1 cellular context compared by ENCODE assay signal in the genomic region with DNA sequence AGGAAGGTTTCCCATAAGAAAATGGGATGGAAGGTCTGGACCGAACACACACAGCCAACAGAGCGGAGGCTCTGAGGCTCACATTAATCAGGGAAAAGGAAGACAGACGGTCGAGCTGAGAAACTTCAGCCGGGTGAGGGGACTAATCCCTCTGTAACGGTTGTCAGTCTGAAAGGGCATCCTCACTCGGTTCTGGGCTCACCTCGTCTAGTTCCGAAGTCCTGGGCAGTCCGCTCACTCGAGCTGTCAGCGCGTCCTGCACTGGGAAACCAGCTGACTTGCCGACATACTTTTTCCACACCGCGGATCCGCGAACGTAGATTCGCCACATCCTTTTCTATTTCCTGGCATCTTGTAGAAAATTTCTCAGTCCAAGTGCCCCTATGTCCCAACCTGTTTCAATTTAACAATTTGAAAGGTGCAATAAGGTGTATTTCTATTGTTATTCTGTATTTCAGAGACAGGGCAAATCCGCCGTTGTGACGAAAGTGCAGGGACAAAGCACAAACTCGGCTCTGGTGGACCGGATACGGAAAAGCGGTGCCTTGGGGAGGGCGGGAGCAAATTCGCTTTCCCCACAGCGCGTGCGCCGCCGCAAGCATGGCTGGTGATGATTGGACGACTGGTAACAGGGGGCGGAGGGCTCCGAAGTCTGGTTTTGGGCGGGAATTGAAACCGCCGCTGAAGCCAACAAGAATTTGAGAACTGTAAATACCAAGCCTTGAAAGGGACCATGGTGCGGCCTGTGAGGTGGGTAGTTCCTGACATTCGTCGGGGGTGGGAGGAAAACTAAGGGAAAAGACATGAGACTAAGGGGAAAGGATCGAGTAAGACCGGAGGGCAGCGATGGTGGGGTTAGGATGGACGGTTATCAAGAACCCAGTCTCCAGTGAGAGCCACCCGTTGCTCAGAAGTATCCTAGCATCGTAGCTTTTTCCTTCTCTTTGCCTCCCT.
TF ChIP-seq lines count a peak whose summit lies in the region.

A gene with protein sequence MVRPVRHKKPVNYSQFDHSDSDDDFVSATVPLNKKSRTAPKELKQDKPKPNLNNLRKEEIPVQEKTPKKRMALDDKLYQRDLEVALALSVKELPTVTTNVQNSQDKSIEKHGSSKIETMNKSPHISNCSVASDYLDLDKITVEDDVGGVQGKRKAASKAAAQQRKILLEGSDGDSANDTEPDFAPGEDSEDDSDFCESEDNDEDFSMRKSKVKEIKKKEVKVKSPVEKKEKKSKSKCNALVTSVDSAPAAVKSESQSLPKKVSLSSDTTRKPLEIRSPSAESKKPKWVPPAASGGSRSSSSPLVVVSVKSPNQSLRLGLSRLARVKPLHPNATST (plus strand): TSS at position 684 of the 954 bp plus-strand sequence. CDS start 50 bp downstream, at position 734.

TF ChIP-seq in HEK293, 187 proteins besides CTCF, POLR2A, EP300 and RAD21 (continued from another document and continues in another):
- TF ChIP-seq, protein P1, sequence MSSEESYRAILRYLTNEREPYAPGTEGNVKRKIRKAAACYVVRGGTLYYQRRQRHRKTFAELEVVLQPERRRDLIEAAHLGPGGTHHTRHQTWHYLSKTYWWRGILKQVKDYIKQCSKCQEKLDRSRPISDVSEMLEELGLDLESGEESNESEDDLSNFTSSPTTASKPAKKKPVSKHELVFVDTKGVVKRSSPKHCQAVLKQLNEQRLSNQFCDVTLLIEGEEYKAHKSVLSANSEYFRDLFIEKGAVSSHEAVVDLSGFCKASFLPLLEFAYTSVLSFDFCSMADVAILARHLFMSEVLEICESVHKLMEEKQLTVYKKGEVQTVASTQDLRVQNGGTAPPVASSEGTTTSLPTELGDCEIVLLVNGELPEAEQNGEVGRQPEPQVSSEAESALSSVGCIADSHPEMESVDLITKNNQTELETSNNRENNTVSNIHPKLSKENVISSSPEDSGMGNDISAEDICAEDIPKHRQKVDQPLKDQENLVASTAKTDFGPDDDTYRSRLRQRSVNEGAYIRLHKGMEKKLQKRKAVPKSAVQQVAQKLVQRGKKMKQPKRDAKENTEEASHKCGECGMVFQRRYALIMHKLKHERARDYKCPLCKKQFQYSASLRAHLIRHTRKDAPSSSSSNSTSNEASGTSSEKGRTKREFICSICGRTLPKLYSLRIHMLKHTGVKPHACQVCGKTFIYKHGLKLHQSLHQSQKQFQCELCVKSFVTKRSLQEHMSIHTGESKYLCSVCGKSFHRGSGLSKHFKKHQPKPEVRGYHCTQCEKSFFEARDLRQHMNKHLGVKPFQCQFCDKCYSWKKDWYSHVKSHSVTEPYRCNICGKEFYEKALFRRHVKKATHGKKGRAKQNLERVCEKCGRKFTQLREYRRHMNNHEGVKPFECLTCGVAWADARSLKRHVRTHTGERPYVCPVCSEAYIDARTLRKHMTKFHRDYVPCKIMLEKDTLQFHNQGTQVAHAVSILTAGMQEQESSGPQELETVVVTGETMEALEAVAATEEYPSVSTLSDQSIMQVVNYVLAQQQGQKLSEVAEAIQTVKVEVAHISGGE (tag by site-specific recombination; conservative IDR thresholded peaks at IDR 0.05; ENCODE audit: low read depth), result peak; percentile 84
- TF ChIP-seq ZNF660 (tag by site-specific recombination; IDR thresholded peaks at IDR 0.05), result peak; percentile 25; the same call in 1 of the 2 replicates
- TF ChIP-seq, protein P2, sequence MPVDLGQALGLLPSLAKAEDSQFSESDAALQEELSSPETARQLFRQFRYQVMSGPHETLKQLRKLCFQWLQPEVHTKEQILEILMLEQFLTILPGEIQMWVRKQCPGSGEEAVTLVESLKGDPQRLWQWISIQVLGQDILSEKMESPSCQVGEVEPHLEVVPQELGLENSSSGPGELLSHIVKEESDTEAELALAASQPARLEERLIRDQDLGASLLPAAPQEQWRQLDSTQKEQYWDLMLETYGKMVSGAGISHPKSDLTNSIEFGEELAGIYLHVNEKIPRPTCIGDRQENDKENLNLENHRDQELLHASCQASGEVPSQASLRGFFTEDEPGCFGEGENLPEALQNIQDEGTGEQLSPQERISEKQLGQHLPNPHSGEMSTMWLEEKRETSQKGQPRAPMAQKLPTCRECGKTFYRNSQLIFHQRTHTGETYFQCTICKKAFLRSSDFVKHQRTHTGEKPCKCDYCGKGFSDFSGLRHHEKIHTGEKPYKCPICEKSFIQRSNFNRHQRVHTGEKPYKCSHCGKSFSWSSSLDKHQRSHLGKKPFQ (tag by site-specific recombination; IDR thresholded peaks at IDR 0.05), result no peak
- TF ChIP-seq ZNF629 (tag by site-specific recombination; IDR thresholded peaks at IDR 0.05), result peak; percentile 88
- TF ChIP-seq MZF1 (tag by site-specific recombination; IDR thresholded peaks at IDR 0.05; ENCODE audit: borderline replicate concordance), result no peak
- no peak for TF ChIP-seq ZNF404 (tag by site-specific recombination; IDR thresholded peaks at IDR 0.05)
- TF ChIP-seq ZNF175 (tag by site-specific recombination; IDR thresholded peaks at IDR 0.05), result no peak
- TF ChIP-seq, protein P3, sequence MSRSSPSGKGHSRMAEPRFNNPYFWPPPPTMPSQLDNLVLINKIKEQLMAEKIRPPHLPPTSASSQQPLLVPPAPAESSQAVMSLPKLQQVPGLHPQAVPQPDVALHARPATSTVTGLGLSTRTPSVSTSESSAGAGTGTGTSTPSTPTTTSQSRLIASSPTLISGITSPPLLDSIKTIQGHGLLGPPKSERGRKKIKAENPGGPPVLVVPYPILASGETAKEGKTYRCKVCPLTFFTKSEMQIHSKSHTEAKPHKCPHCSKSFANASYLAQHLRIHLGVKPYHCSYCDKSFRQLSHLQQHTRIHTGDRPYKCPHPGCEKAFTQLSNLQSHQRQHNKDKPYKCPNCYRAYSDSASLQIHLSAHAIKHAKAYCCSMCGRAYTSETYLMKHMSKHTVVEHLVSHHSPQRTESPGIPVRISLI (tag by site-specific recombination; IDR thresholded peaks at IDR 0.05), result peak; percentile 68
- TF ChIP-seq, protein P4, sequence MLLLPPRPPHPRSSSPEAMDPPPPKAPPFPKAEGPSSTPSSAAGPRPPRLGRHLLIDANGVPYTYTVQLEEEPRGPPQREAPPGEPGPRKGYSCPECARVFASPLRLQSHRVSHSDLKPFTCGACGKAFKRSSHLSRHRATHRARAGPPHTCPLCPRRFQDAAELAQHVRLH (tag by site-specific recombination; IDR thresholded peaks at IDR 0.05), result peak; percentile 97
- TF ChIP-seq GLIS2 (tag by site-specific recombination; IDR thresholded peaks at IDR 0.05), result no peak
- peak; percentile 65; the same call in 1 of the 2 replicates for TF ChIP-seq ZNF610 (tag by site-specific recombination; IDR thresholded peaks at IDR 0.05; ENCODE audit: borderline replicate concordance)
- TF ChIP-seq, protein P5, sequence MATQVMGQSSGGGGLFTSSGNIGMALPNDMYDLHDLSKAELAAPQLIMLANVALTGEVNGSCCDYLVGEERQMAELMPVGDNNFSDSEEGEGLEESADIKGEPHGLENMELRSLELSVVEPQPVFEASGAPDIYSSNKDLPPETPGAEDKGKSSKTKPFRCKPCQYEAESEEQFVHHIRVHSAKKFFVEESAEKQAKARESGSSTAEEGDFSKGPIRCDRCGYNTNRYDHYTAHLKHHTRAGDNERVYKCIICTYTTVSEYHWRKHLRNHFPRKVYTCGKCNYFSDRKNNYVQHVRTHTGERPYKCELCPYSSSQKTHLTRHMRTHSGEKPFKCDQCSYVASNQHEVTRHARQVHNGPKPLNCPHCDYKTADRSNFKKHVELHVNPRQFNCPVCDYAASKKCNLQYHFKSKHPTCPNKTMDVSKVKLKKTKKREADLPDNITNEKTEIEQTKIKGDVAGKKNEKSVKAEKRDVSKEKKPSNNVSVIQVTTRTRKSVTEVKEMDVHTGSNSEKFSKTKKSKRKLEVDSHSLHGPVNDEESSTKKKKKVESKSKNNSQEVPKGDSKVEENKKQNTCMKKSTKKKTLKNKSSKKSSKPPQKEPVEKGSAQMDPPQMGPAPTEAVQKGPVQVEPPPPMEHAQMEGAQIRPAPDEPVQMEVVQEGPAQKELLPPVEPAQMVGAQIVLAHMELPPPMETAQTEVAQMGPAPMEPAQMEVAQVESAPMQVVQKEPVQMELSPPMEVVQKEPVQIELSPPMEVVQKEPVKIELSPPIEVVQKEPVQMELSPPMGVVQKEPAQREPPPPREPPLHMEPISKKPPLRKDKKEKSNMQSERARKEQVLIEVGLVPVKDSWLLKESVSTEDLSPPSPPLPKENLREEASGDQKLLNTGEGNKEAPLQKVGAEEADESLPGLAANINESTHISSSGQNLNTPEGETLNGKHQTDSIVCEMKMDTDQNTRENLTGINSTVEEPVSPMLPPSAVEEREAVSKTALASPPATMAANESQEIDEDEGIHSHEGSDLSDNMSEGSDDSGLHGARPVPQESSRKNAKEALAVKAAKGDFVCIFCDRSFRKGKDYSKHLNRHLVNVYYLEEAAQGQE (tag by site-specific recombination; IDR thresholded peaks at IDR 0.05), result no peak; the same call in 1 of the 2 replicates
- no peak for TF ChIP-seq ZNF510 (tag by site-specific recombination; IDR thresholded peaks at IDR 0.05; ENCODE audit: insufficient replicate concordance)
- TF ChIP-seq ZNF223 (tag by site-specific recombination; IDR thresholded peaks at IDR 0.05), result no peak
- TF ChIP-seq ZNF521 (tag by site-specific recombination; IDR thresholded peaks at IDR 0.05), result no peak
- TF ChIP-seq, protein P6, sequence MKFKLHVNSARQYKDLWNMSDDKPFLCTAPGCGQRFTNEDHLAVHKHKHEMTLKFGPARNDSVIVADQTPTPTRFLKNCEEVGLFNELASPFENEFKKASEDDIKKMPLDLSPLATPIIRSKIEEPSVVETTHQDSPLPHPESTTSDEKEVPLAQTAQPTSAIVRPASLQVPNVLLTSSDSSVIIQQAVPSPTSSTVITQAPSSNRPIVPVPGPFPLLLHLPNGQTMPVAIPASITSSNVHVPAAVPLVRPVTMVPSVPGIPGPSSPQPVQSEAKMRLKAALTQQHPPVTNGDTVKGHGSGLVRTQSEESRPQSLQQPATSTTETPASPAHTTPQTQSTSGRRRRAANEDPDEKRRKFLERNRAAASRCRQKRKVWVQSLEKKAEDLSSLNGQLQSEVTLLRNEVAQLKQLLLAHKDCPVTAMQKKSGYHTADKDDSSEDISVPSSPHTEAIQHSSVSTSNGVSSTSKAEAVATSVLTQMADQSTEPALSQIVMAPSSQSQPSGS (tag by site-specific recombination; IDR thresholded peaks at IDR 0.05; ENCODE audit: low read depth), result no peak
- TF ChIP-seq ZNF140 (tag by site-specific recombination; IDR thresholded peaks at IDR 0.05), result no peak
- TF ChIP-seq ZBTB48 (tag by site-specific recombination; IDR thresholded peaks at IDR 0.05), result peak; percentile 25; the same call in 1 of the 2 replicates
- peak; percentile 96 for TF ChIP-seq YY1 (tag by site-specific recombination; IDR thresholded peaks at IDR 0.05)
- TF ChIP-seq, protein P7, sequence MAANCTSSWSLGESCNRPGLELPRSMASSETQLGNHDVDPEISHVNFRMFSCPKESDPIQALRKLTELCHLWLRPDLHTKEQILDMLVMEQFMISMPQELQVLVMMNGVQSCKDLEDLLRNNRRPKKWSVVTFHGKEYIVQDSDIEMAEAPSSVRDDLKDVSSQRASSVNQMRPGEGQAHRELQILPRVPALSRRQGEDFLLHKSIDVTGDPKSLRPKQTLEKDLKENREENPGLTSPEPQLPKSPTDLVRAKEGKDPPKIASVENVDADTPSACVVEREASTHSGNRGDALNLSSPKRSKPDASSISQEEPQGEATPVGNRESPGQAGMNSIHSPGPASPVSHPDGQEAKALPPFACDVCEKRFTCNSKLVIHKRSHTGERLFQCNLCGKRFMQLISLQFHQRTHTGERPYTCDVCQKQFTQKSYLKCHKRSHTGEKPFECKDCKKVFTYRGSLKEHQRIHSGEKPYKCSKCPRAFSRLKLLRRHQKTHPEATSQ (tag by site-specific recombination; IDR thresholded peaks at IDR 0.05), result no peak
- TF ChIP-seq ZNF501 (tag by site-specific recombination; IDR thresholded peaks at IDR 0.05), result peak; percentile 88
- TF ChIP-seq OVOL3 (tag by site-specific recombination; IDR thresholded peaks at IDR 0.05), result peak; percentile 99
- peak; percentile 94 for TF ChIP-seq ZNF324 (tag by site-specific recombination; IDR thresholded peaks at IDR 0.05)
- no peak for TF ChIP-seq KLF7 (tag by site-specific recombination; IDR thresholded peaks at IDR 0.05; ENCODE audit: borderline replicate concordance)
- TF ChIP-seq, protein P8, sequence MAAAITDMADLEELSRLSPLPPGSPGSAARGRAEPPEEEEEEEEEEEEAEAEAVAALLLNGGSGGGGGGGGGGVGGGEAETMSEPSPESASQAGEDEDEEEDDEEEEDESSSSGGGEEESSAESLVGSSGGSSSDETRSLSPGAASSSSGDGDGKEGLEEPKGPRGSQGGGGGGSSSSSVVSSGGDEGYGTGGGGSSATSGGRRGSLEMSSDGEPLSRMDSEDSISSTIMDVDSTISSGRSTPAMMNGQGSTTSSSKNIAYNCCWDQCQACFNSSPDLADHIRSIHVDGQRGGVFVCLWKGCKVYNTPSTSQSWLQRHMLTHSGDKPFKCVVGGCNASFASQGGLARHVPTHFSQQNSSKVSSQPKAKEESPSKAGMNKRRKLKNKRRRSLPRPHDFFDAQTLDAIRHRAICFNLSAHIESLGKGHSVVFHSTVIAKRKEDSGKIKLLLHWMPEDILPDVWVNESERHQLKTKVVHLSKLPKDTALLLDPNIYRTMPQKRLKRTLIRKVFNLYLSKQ (tag by site-specific recombination; IDR thresholded peaks at IDR 0.05; ENCODE audit: borderline replicate concordance), result no peak
- TF ChIP-seq, protein P9, sequence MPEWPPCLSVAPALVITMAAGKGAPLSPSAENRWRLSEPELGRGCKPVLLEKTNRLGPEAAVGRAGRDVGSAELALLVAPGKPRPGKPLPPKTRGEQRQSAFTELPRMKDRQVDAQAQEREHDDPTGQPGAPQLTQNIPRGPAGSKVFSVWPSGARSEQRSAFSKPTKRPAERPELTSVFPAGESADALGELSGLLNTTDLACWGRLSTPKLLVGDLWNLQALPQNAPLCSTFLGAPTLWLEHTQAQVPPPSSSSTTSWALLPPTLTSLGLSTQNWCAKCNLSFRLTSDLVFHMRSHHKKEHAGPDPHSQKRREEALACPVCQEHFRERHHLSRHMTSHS (tag by site-specific recombination; IDR thresholded peaks at IDR 0.05), result no peak
- TF ChIP-seq ZNF837 (tag by site-specific recombination; IDR thresholded peaks at IDR 0.05), result no peak
- TF ChIP-seq KLF8 (tag by site-specific recombination; IDR thresholded peaks at IDR 0.05), result peak; percentile 82; the same call in 1 of the 2 replicates
- no peak for TF ChIP-seq ZFP41 (tag by site-specific recombination; IDR thresholded peaks at IDR 0.05; ENCODE audit: borderline replicate concordance)
- TF ChIP-seq ZNF624 (tag by site-specific recombination; IDR thresholded peaks at IDR 0.05), result no peak
- TF ChIP-seq KLF10 (tag by site-specific recombination; IDR thresholded peaks at IDR 0.05), result peak; percentile 46; the same call in 1 of the 2 replicates
- TF ChIP-seq ZFHX2 (tag by site-specific recombination; conservative IDR thresholded peaks at IDR 0.05), result 0 out of 2 replicates have a peak, but pooled peaks have one; percentile 12
- TF ChIP-seq, protein P10, sequence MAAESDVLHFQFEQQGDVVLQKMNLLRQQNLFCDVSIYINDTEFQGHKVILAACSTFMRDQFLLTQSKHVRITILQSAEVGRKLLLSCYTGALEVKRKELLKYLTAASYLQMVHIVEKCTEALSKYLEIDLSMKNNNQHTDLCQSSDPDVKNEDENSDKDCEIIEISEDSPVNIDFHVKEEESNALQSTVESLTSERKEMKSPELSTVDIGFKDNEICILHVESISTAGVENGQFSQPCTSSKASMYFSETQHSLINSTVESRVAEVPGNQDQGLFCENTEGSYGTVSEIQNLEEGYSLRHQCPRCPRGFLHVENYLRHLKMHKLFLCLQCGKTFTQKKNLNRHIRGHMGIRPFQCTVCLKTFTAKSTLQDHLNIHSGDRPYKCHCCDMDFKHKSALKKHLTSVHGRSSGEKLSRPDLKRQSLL (tag by site-specific recombination; IDR thresholded peaks at IDR 0.05), result peak; percentile 61; the same call in 1 of the 2 replicates
